ENCODE assay signal across 1 cellular context in the genomic region with DNA sequence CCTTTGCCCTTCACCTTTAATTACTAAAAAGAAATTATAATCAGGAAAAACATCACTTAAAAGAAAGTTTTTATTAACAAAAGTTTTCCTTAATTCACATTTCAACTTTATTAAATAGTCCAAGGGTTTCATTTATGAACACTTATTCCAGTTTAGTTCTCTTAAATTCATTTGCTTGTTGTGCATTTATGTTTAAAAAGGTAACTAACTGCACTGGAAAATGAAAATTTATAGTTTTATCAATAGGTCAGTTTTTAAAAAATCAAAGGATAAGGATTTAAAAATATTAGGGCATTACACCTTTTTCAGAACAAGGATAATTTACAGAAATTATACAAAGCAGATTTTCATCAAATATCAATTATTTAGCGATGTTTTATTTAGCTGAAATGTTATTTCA.
TF ChIP-seq lines count a peak whose summit lies in the region.

No MANE protein-coding gene starts in this region.

TF ChIP-seq in GM12878, 131 proteins besides CTCF, POLR2A, EP300 and RAD21:
- no peak for TF ChIP-seq SREBF2 (IDR thresholded peaks at IDR 0.05; ENCODE audit: low read length)
- TF ChIP-seq, protein P1, sequence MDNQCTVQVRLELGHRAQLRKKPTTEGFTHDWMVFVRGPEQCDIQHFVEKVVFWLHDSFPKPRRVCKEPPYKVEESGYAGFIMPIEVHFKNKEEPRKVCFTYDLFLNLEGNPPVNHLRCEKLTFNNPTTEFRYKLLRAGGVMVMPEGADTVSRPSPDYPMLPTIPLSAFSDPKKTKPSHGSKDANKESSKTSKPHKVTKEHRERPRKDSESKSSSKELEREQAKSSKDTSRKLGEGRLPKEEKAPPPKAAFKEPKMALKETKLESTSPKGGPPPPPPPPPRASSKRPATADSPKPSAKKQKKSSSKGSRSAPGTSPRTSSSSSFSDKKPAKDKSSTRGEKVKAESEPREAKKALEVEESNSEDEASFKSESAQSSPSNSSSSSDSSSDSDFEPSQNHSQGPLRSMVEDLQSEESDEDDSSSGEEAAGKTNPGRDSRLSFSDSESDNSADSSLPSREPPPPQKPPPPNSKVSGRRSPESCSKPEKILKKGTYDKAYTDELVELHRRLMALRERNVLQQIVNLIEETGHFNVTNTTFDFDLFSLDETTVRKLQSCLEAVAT (IDR thresholded peaks at IDR 0.05), result no peak
- TF ChIP-seq HDAC6 (IDR thresholded peaks at IDR 0.05; ENCODE audit: unreplicated experiment), result no peak
- no peak for TF ChIP-seq CBX5 (IDR thresholded peaks at IDR 0.05; ENCODE audit: low read depth)
- TF ChIP-seq NFXL1 (IDR thresholded peaks at IDR 0.05; ENCODE audit: borderline replicate concordance), result no peak
- TF ChIP-seq SUZ12 (IDR thresholded peaks at IDR 0.05; ENCODE audit: unreplicated experiment), result no peak
- TF ChIP-seq KLF5 (IDR thresholded peaks at IDR 0.05; ENCODE audit: partially characterized antibody), result no peak
- no peak for TF ChIP-seq GATAD2B (conservative IDR thresholded peaks at IDR 0.05; ENCODE audit: low read depth)
- TF ChIP-seq NR2F1 (conservative IDR thresholded peaks at IDR 0.05), result no peak
- no peak for TF ChIP-seq NBN (IDR thresholded peaks at IDR 0.05)
- no peak for TF ChIP-seq STAT3 (IDR thresholded peaks at IDR 0.05; ENCODE audit: low read depth, low read length)
- TF ChIP-seq BACH1 (IDR thresholded peaks at IDR 0.05; ENCODE audit: borderline replicate concordance), result no peak
- no peak for TF ChIP-seq NR2C2 (IDR thresholded peaks at IDR 0.05; ENCODE audit: borderline replicate concordance, control insufficient read depth, insufficient read length, low read depth)
- TF ChIP-seq KDM1A (IDR thresholded peaks at IDR 0.05; ENCODE audit: borderline replicate concordance), result no peak
TF ChIP-seq in GM12878: peak in this region for 0.
